ENCODE assay signal across 23 cellular contexts in genomic region chr5:89869346-89869745, GRCh38.
DNase-seq lines count a peak whose midpoint lies in the region; ATAC-seq and TF ChIP-seq lines count a peak whose summit lies in the region.
"Had no signal": no experiment of that assay in that cellular context is flagged by ENCODE, and none has a peak within 500 bp of the region (broad histone marks: within the 10 kb centered on the region; RNA-seq: fewer than 3 reads in every experiment).

No MANE protein-coding gene starts in this region.

- no peaks in the 10 kb centered on the region for H3K27me3 ChIP-seq in mammary epithelial cell (ENCODE audit: insufficient read depth, low read length)
- no peaks in the 10 kb centered on the region for H3K27me3 ChIP-seq in foreskin keratinocyte
- H3K27me3 ChIP-seq in neuronal stem cell (ENCODE audit: control insufficient read depth in 3 of 3, insufficient read depth in 3 of 3, low read depth in 1 of 3, low read length in 3 of 3), result no peaks in the 10 kb centered on the region
- no peaks in the 10 kb centered on the region for H3K27me3 ChIP-seq in heart left ventricle
- H3K27me3 ChIP-seq: BE2C; BLaER1 treated with 17β-estradiol and CSF1 and Interleukin-3, amounts not matched to agents 10 nM and 100 nM had no signal

- no peaks in the 10 kb centered on the region for H3K4me1 Mint-ChIP-seq in MCF 10A (ENCODE audit: insufficient read depth, unreplicated experiment)
- H3K4me1 Mint-ChIP-seq in activated CD8-positive, alpha-beta memory T cell treated with anti-CD3 and anti-CD28 coated beads, Interleukin-2, amount 10 ng/mL, durations not matched to agents 7 days and 5 days, result no peaks in the 10 kb centered on the region
- H3K4me1 Mint-ChIP-seq: CD8-positive, alpha-beta memory T cell had no signal

- WGBS in mammary epithelial cell (ENCODE audit: low coverage, missing lambda C conversion rate), result 14% methylated on average over 1 of the region's 2 CpGs
- no CpG with 5 or more reads among the region's 2 CpGs for WGBS in neuronal stem cell (ENCODE audit: extremely low coverage in 2 of 2, insufficient read length in 2 of 2, insufficient replicate concordance in 1 of 2), 2 donors
- 92 to 100% (median 94%) methylated on average over 2 of the region's 2 CpGs for WGBS in heart left ventricle, 4 donors

- H3K79me2 ChIP-seq in mammary epithelial cell (ENCODE audit: insufficient read depth, low read length), result no peaks in the 10 kb centered on the region

- no peak overlapping the region for H4K8ac ChIP-seq in neuronal stem cell (ENCODE audit: low read depth, low read length)

- H3K4me3 ChIP-seq in mammary epithelial cell (replicated peaks in 1 of 3; ENCODE audit: insufficient read depth in 1 of 3, low read depth in 2 of 3, low read length in 3 of 3) (no peak overlapping the region), neuronal stem cell (ENCODE audit: low read length in 2 of 2) (no peak overlapping the region), heart left ventricle (no peak overlapping the region)
- H3K4me3 ChIP-seq: BLaER1 treated with 17β-estradiol and CSF1 and Interleukin-3, amounts not matched to agents 10 nM and 100 nM; GM12878; GM23338; HAP-1 had no signal

- peak; percentile 39 for DNase-seq in mammary epithelial cell
- no peak for DNase-seq in MCF 10A (ENCODE audit: unreplicated experiment)
- peak; percentile 15 to 32 for DNase-seq in foreskin keratinocyte
- no peak for DNase-seq in neuronal stem cell (ENCODE audit: low spot score)
- no peak for DNase-seq in heart left ventricle
- DNase-seq in posterior vena cava (ENCODE audit: low spot score), result no peak
- no peak for DNase-seq in activated CD8-positive, alpha-beta memory T cell treated with anti-CD3 and anti-CD28 coated beads, Interleukin-2, amount 10 ng/mL, durations not matched to agents 7 days and 5 days
- DNase-seq: AML-193; BE2C; CD4-positive, alpha-beta T cell; CD8-positive, alpha-beta memory T cell; DMS 273 treated with DMSO at 0.1 percent for 48 hours; DMS79; EL; GDM1; HFFc6 had no signal

- no peaks in the 10 kb centered on the region for H3K36me3 Mint-ChIP-seq in MCF 10A (ENCODE audit: insufficient read depth, unreplicated experiment)
- no peaks in the 10 kb centered on the region for H3K36me3 Mint-ChIP-seq in activated CD8-positive, alpha-beta memory T cell treated with anti-CD3 and anti-CD28 coated beads, Interleukin-2, amount 10 ng/mL, durations not matched to agents 7 days and 5 days
- H3K36me3 Mint-ChIP-seq: CD14-positive monocyte; CD8-positive, alpha-beta memory T cell had no signal

- H3K23ac ChIP-seq in neuronal stem cell (ENCODE audit: low read depth, low read length, poor library complexity), result no peak overlapping the region

- dilution Hi-C loops in mammary epithelial cell (cut with HindIII; ENCODE audit: low sequenced_read_pairs), result no loop called here

- no peak overlapping the region for H3K27ac Mint-ChIP-seq in MCF 10A (ENCODE audit: low read depth, unreplicated experiment)
- H3K27ac Mint-ChIP-seq in activated CD8-positive, alpha-beta memory T cell treated with anti-CD3 and anti-CD28 coated beads, Interleukin-2, amount 10 ng/mL, durations not matched to agents 7 days and 5 days, result no peak overlapping the region
- H3K27ac Mint-ChIP-seq: CD14-positive monocyte; CD4-positive, alpha-beta T cell; GM23338; HFFc6 had no signal

- intact Hi-C loops in mammary epithelial cell (cut with micrococcal nuclease), result no loop called here
- intact Hi-C loops in MCF 10A (cut with micrococcal nuclease), result no loop called here
- intact Hi-C loops in heart left ventricle (cut with DNase I), result no loop called here
- intact Hi-C loops in posterior vena cava (cut with DNase I), result no loop called here

- no peaks in the 10 kb centered on the region for H3K36me3 ChIP-seq in mammary epithelial cell (ENCODE audit: insufficient read depth, low read length)
- no peaks in the 10 kb centered on the region for H3K36me3 ChIP-seq in neuronal stem cell (replicated peaks in 1 of 2; ENCODE audit: control insufficient read depth in 2 of 2, insufficient read depth in 2 of 2, low read length in 2 of 2)
- no peaks in the 10 kb centered on the region for H3K36me3 ChIP-seq in heart left ventricle
- H3K36me3 ChIP-seq: BE2C; BLaER1 treated with 17β-estradiol and CSF1 and Interleukin-3, amounts not matched to agents 10 nM and 100 nM; HAP-1 had no signal

- POLR2A ChIA-PET in MCF 10A (lab: Yijun Ruan, JAX), result interaction anchor here (0.9 kb wide), 1 partner anchor 266 kb away, joined by 3 read pairs; no protein-coding TSS in a partner anchor

- BruUV-seq in mammary epithelial cell (replicated peaks; lab: Mats Ljungman, UMichigan) (no TSS peak), MCF 10A (replicated peaks; lab: Mats Ljungman, UMichigan) (no TSS peak)

- H2AK5ac ChIP-seq in neuronal stem cell (ENCODE audit: low read depth, low read length), result no peak overlapping the region

- H4K91ac ChIP-seq in neuronal stem cell (ENCODE audit: low read depth, low read length, poor library complexity), result no peak overlapping the region

- no peaks in the 10 kb centered on the region for H4K20me1 ChIP-seq in mammary epithelial cell (ENCODE audit: insufficient read depth, low read length)
- H4K20me1 ChIP-seq: BLaER1 treated with 17β-estradiol and CSF1 and Interleukin-3, amounts not matched to agents 10 nM and 100 nM had no signal

- H3K4me2 ChIP-seq in mammary epithelial cell (ENCODE audit: insufficient read depth, low read depth, low read length), result no peak overlapping the region
- H3K4me2 ChIP-seq in neuronal stem cell (ENCODE audit: insufficient read depth, low read length, poor library complexity, severe bottlenecking), result no peak overlapping the region
- H3K4me2 ChIP-seq: BLaER1 treated with 17β-estradiol and CSF1 and Interleukin-3, amounts not matched to agents 10 nM and 100 nM; GM23338 had no signal

- H2BK120ac ChIP-seq in neuronal stem cell (ENCODE audit: low read depth, low read length), result no peak overlapping the region

- no peak overlapping the region for H3K27ac ChIP-seq in mammary epithelial cell (ENCODE audit: insufficient read depth, low read depth, low read length)
- H3K27ac ChIP-seq in foreskin keratinocyte, result no peak overlapping the region
- no peak overlapping the region for H3K27ac ChIP-seq in neuronal stem cell (replicated peaks; ENCODE audit: low read length)
- no peak overlapping the region for H3K27ac ChIP-seq in heart left ventricle
- H3K27ac ChIP-seq: 22Rv1; BLaER1 treated with 17β-estradiol and CSF1 and Interleukin-3, amounts not matched to agents 10 nM and 100 nM had no signal

- H3K4me1 ChIP-seq in mammary epithelial cell (ENCODE audit: insufficient read depth, low read length), result peaks cover 4% of the 10 kb centered on the region
- H3K4me1 ChIP-seq in foreskin keratinocyte, result no peaks in the 10 kb centered on the region
- peaks cover 1 to 6% of the 10 kb centered on the region in 2 donors for H3K4me1 ChIP-seq in neuronal stem cell (ENCODE audit: control insufficient read depth in 2 of 2, insufficient read depth in 1 of 2, low read depth in 1 of 2, low read length in 2 of 2)
- no peaks in the 10 kb centered on the region for H3K4me1 ChIP-seq in heart left ventricle
- H3K4me1 ChIP-seq: BE2C, HAP-1 had no signal

- H3K18ac ChIP-seq in neuronal stem cell (ENCODE audit: low read length), result no peak overlapping the region

- H3K9me3 Mint-ChIP-seq in MCF 10A (ENCODE audit: unreplicated experiment), result no peaks in the 10 kb centered on the region
- H3K9me3 Mint-ChIP-seq in activated CD8-positive, alpha-beta memory T cell treated with anti-CD3 and anti-CD28 coated beads, Interleukin-2, amount 10 ng/mL, durations not matched to agents 7 days and 5 days (ENCODE audit: low read depth), result peaks cover under 1% of the 10 kb centered on the region
- H3K9me3 Mint-ChIP-seq: CD14-positive monocyte; CD4-positive, alpha-beta T cell; GM23338 had no signal

- H2AFZ ChIP-seq in mammary epithelial cell (ENCODE audit: low read depth, low read length), result peak overlapping the region; percentile 34
- peak overlapping the region; percentile 50 for H2AFZ ChIP-seq in neuronal stem cell (ENCODE audit: low read length)
- H2AFZ ChIP-seq: GM23338 had no signal

- CTCF ChIA-PET in mammary epithelial cell (lab: Charles Lee; ENCODE audit: low non-redundant PET), result no interaction called here
- CTCF ChIA-PET in MCF 10A (lab: Yijun Ruan, JAX), result interaction anchor here (0.7 kb wide), 1 partner anchor 118 kb away, joined by 3 read pairs; no protein-coding TSS in a partner anchor
- CTCF ChIA-PET in activated CD8-positive, alpha-beta memory T cell treated with anti-CD3 and anti-CD28 coated beads, Interleukin-2, amount 10 ng/mL, durations not matched to agents 7 days and 5 days (lab: Charles Lee), result no interaction called here

- H3K9me3 ChIP-seq in mammary epithelial cell (replicated peaks; ENCODE audit: insufficient read depth, low read length) (no peaks in the 10 kb centered on the region), neuronal stem cell (replicated peaks in 1 of 2; ENCODE audit: control insufficient read depth in 2 of 2, insufficient read depth in 1 of 2, low read depth in 1 of 2, low read length in 2 of 2) (no peaks in the 10 kb centered on the region), heart left ventricle (peaks cover 0 to 6% (median 0%) of the 10 kb centered on the region in 12 donors)
- H3K9me3 ChIP-seq: BE2C; BLaER1 treated with 17β-estradiol and CSF1 and Interleukin-3, amounts not matched to agents 10 nM and 100 nM; HAP-1 had no signal

- no peak overlapping the region for H3K4me3 Mint-ChIP-seq in MCF 10A (ENCODE audit: unreplicated experiment)
- no peak overlapping the region for H3K4me3 Mint-ChIP-seq in activated CD8-positive, alpha-beta memory T cell treated with anti-CD3 and anti-CD28 coated beads, Interleukin-2, amount 10 ng/mL, durations not matched to agents 7 days and 5 days
- H3K4me3 Mint-ChIP-seq: CD14-positive monocyte; CD4-positive, alpha-beta T cell; CD8-positive, alpha-beta memory T cell; GM23338; HFFc6 had no signal

- no peak for TF ChIP-seq POLR2A in heart left ventricle (IDR thresholded peaks at IDR 0.05)

- no peak overlapping the region for H2BK15ac ChIP-seq in neuronal stem cell (ENCODE audit: low read length)

- no peak overlapping the region for H3K4ac ChIP-seq in neuronal stem cell (ENCODE audit: low read length)

- no peak overlapping the region for H2BK5ac ChIP-seq in neuronal stem cell (ENCODE audit: low read length)

- no peak overlapping the region for H3K9ac ChIP-seq in mammary epithelial cell (ENCODE audit: insufficient read depth, low read length)
- H3K9ac ChIP-seq in neuronal stem cell (ENCODE audit: low read depth, low read length, poor library complexity), result no peak overlapping the region
- H3K9ac ChIP-seq: BLaER1 treated with 17β-estradiol and CSF1 and Interleukin-3, amounts not matched to agents 10 nM and 100 nM had no signal

- ATAC-seq in foreskin keratinocyte (peak; percentile 18), HG02588 (IDR thresholded peaks at IDR 0.05; ENCODE audit: unreplicated experiment) (no peak), heart left ventricle (no peak)
- no peak for ATAC-seq in activated CD8-positive, alpha-beta memory T cell treated with anti-CD3 and anti-CD28 coated beads, Interleukin-2, amount 10 ng/mL, durations not matched to agents 7 days and 5 days
- ATAC-seq: GM12878, GM23338 had no signal

- H3K79me1 ChIP-seq in neuronal stem cell (ENCODE audit: low read depth, low read length), result no peaks in the 10 kb centered on the region

- no peaks in the 10 kb centered on the region for H3K27me3 Mint-ChIP-seq in MCF 10A (ENCODE audit: insufficient read depth, unreplicated experiment)
- H3K27me3 Mint-ChIP-seq in activated CD8-positive, alpha-beta memory T cell treated with anti-CD3 and anti-CD28 coated beads, Interleukin-2, amount 10 ng/mL, durations not matched to agents 7 days and 5 days, result no peaks in the 10 kb centered on the region
- H3K27me3 Mint-ChIP-seq: CD4-positive, alpha-beta T cell; CD8-positive, alpha-beta memory T cell had no signal

- no peak overlapping the region for H2BK12ac ChIP-seq in neuronal stem cell (ENCODE audit: low read length)

- TF ChIP-seq CTCF in mammary epithelial cell (conservative IDR thresholded peaks at IDR 0.05 in 1 of 2, IDR thresholded peaks at IDR 0.05 in 1 of 2; ENCODE audit: extremely low read depth in 1 of 2, insufficient read depth in 1 of 2, low read depth in 1 of 2, low read length in 2 of 2) (no peak), MCF 10A (IDR thresholded peaks at IDR 0.05; ENCODE audit: unreplicated experiment) (no peak), foreskin keratinocyte (conservative IDR thresholded peaks at IDR 0.05) (no peak), heart left ventricle (IDR thresholded peaks at IDR 0.05) (no peak)

- H3K14ac ChIP-seq in neuronal stem cell (ENCODE audit: low read length), result no peak overlapping the region

- in situ Hi-C loops in mammary epithelial cell (cut with MboI; ENCODE audit: low sequenced_read_pairs in 2 of 2), result no loop called here

Comparison
In these comparisons a context has a peak if more than half of its experiments do, and no peak if none do; other contexts are left out.
1. DNase-seq: peak in mammary epithelial cell (single experiment) and foreskin keratinocyte (2 of 2); none in MCF 10A (single experiment), neuronal stem cell (single experiment), heart left ventricle (0 of 5), posterior vena cava (single experiment) and activated CD8-positive, alpha-beta memory T cell treated with anti-CD3 and anti-CD28 coated beads, Interleukin-2, amount 10 ng/mL, durations not matched to agents 7 days and 5 days (single experiment).